ENCODE assay signal across 10 cellular contexts in genomic region chr15:20340931-20341661, GRCh38.
DNase-seq lines count a peak whose midpoint lies in the region; ATAC-seq and TF ChIP-seq lines count a peak whose summit lies in the region.
"Had no signal": no experiment of that assay in that cellular context is flagged by ENCODE, and none has a peak within 500 bp of the region (broad histone marks: within the 10 kb centered on the region; RNA-seq: fewer than 3 reads in every experiment).

No MANE protein-coding gene starts in this region.

- TF ChIP-seq CTCF in stomach (IDR thresholded peaks at IDR 0.05): peak in 1 of 7 experiments; percentile 17

- no peaks in the 10 kb centered on the region for H3K27me3 ChIP-seq in stomach
- H3K27me3 ChIP-seq: SJSA1 had no signal

- 65 to 75% (median 70%) methylated on average over 7 of the region's 7 CpGs for WGBS in stomach, 5 donors

- ATAC-seq in GM21825 (IDR thresholded peaks at IDR 0.05; ENCODE audit: unreplicated experiment) (peak; percentile 60), left ventricle myocardium superior (peak; percentile 45), HG03439 (IDR thresholded peaks at IDR 0.05; ENCODE audit: unreplicated experiment) (no peak), GM21786 (IDR thresholded peaks at IDR 0.05; ENCODE audit: unreplicated experiment) (no peak)
- ATAC-seq in activated CD8-positive, alpha-beta memory T cell treated with anti-CD3 and anti-CD28 coated beads, Interleukin-2, amount 10 ng/mL, durations not matched to agents 7 days and 5 days: no peak

- CTCF ChIA-PET in activated CD8-positive, alpha-beta memory T cell treated with anti-CD3 and anti-CD28 coated beads, Interleukin-2, amount 10 ng/mL, durations not matched to agents 7 days and 5 days (lab: Charles Lee): no interaction called here

- no peak overlapping the region for H3K27ac ChIP-seq in stomach
- H3K27ac ChIP-seq: SJSA1, skin epidermis had no signal

- H3K9me3 ChIP-seq in stomach: peaks cover 25 to 73% (median 42%) of the 10 kb centered on the region in 4 donors

- DNase-seq in activated CD8-positive, alpha-beta memory T cell treated with anti-CD3 and anti-CD28 coated beads, Interleukin-2, amount 10 ng/mL, durations not matched to agents 7 days and 5 days: peak; percentile 49
- DNase-seq in left ventricle myocardium superior: peak; percentile 76
- peak; percentile 67 for DNase-seq in stomach
- no peak for DNase-seq in NCI-H2171 treated with DMSO at 0.1 percent for 48 hours (lab: John Stamatoyannopoulos, UW)
- no peak for DNase-seq in ACHN

- in situ Hi-C loops in ACHN (cut with HindIII; ENCODE audit: low pct_ligation_motif_present, low pct_unique_long_range_greater_than_20kb, low sequenced_read_pairs): no loop called here

- H3K27ac Mint-ChIP-seq in activated CD8-positive, alpha-beta memory T cell treated with anti-CD3 and anti-CD28 coated beads, Interleukin-2, amount 10 ng/mL, durations not matched to agents 7 days and 5 days: no peak overlapping the region

- no peak for TF ChIP-seq POLR2A in stomach (IDR thresholded peaks at IDR 0.05)

- no peaks in the 10 kb centered on the region for H3K4me1 Mint-ChIP-seq in activated CD8-positive, alpha-beta memory T cell treated with anti-CD3 and anti-CD28 coated beads, Interleukin-2, amount 10 ng/mL, durations not matched to agents 7 days and 5 days

- H3K9me3 Mint-ChIP-seq in activated CD8-positive, alpha-beta memory T cell treated with anti-CD3 and anti-CD28 coated beads, Interleukin-2, amount 10 ng/mL, durations not matched to agents 7 days and 5 days (ENCODE audit: low read depth): peaks cover 7% of the 10 kb centered on the region

- no peak overlapping the region for H3K4me3 ChIP-seq in stomach
- H3K4me3 ChIP-seq: SJSA1, skin epidermis had no signal

- no peaks in the 10 kb centered on the region for H3K4me1 ChIP-seq in stomach
- H3K4me1 ChIP-seq: SJSA1 had no signal

- H3K4me3 Mint-ChIP-seq in activated CD8-positive, alpha-beta memory T cell treated with anti-CD3 and anti-CD28 coated beads, Interleukin-2, amount 10 ng/mL, durations not matched to agents 7 days and 5 days: no peak overlapping the region

- H3K36me3 Mint-ChIP-seq in activated CD8-positive, alpha-beta memory T cell treated with anti-CD3 and anti-CD28 coated beads, Interleukin-2, amount 10 ng/mL, durations not matched to agents 7 days and 5 days: peaks cover 1% of the 10 kb centered on the region

- no peaks in the 10 kb centered on the region for H3K27me3 Mint-ChIP-seq in activated CD8-positive, alpha-beta memory T cell treated with anti-CD3 and anti-CD28 coated beads, Interleukin-2, amount 10 ng/mL, durations not matched to agents 7 days and 5 days

- no peaks in the 10 kb centered on the region for H3K36me3 ChIP-seq in stomach
- H3K36me3 ChIP-seq: SJSA1 had no signal

- intact Hi-C loops in left ventricle myocardium superior (cut with micrococcal nuclease) (no loop called here), stomach (cut with DNase I; ENCODE audit: low total_unique reads) (loop anchor here (10.0 kb wide), 2 partner anchors 86 to 1914 kb away; no protein-coding TSS in a partner anchor)

- no peak for TF ChIP-seq EP300 in stomach (IDR thresholded peaks at IDR 0.05)

Comparison
In these comparisons a context has a peak if more than half of its experiments do, and no peak if none do; other contexts are left out.
1. ATAC-seq: peak in GM21825 (single experiment) and left ventricle myocardium superior (single experiment); none in activated CD8-positive, alpha-beta memory T cell treated with anti-CD3 and anti-CD28 coated beads, Interleukin-2, amount 10 ng/mL, durations not matched to agents 7 days and 5 days (single experiment), HG03439 (single experiment) and GM21786 (single experiment).
2. DNase-seq: peak in activated CD8-positive, alpha-beta memory T cell treated with anti-CD3 and anti-CD28 coated beads, Interleukin-2, amount 10 ng/mL, durations not matched to agents 7 days and 5 days (single experiment), left ventricle myocardium superior (single experiment) and stomach (single experiment); none in NCI-H2171 treated with DMSO at 0.1 percent for 48 hours (single experiment) and ACHN (single experiment).